ENCODE assay signal across 8 cellular contexts in genomic region chr9:35638755-35639154, GRCh38. TPM values are rescaled to one million over a fixed set of nuclear protein-coding genes. Genes with fewer than 3 reads are reported as not detected.
"Had no signal": no experiment of that assay in that cellular context is flagged by ENCODE, and none has a peak within 500 bp of the region (broad histone marks: within the 10 kb centered on the region; RNA-seq: fewer than 3 reads in every experiment).

No MANE protein-coding gene starts in this region.

RNA-seq across cellular contexts. Expression of gene SIT1, which starts 12.0 kb away (rescaled TPM):
- total RNA-seq: bronchial epithelial cell, cerebellum, gastrocnemius medialis, kidney epithelial cell, lung microvascular endothelial cell, osteocyte, Right ventricle myocardium inferior, SK-MEL-5 had no signal

RNA-seq across cellular contexts. Expression of gene CD72, which starts 20.5 kb away (rescaled TPM):
- total RNA-seq: lung microvascular endothelial cell had no signal
